In the genomic region with DNA sequence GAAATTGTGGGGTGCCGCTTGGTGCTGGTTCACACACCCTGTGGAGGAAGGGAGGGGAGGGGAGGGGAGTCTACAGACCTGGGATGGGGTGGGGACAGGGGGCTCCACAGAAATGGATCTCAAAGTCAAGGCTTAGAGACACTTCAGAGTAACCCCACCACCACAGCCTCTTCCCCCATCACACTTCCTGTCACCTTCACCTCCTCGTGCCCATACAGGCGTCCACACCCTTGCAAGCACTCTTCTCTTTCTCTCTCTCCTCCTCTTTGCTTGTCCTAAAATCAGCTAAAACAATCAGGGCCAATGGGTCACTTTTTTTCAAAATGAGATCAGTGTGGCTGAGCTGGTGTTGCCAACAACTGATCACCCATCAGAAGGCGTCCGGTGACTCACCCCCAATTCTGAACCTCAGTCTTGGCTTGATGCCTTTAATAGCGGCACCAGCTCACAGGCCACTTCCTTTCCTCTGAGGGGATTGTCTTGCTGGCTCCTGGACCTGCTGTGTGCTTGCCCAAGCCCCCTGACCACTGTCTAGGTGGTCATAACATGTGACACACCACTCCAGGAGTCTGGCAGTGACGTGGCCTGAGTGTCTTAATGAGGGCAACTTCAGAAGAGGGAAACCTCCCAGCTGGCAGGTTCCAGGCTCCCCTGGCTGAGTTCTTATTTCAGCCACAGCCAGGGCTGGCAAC, we compare ENCODE assay signal across 1 cellular context.
TF ChIP-seq lines count a peak whose summit lies in the region.

No MANE protein-coding gene starts in this region.

TF ChIP-seq in endothelial cell of umbilical vein, 7 proteins besides CTCF, POLR2A, EP300 and RAD21 (continued from another document):
- TF ChIP-seq MYC (IDR thresholded peaks at IDR 0.05; ENCODE audit: low read depth, low read length) = no peak
- TF ChIP-seq JUN (IDR thresholded peaks at IDR 0.05; ENCODE audit: borderline replicate concordance, insufficient read depth, insufficient read length, low read depth) = peak; percentile 83
- TF ChIP-seq, protein P1, sequence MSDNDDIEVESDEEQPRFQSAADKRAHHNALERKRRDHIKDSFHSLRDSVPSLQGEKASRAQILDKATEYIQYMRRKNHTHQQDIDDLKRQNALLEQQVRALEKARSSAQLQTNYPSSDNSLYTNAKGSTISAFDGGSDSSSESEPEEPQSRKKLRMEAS (IDR thresholded peaks at IDR 0.05; ENCODE audit: insufficient read depth, insufficient read length) = no peak
